13 cellular contexts compared by ENCODE assay signal in the genomic region with DNA sequence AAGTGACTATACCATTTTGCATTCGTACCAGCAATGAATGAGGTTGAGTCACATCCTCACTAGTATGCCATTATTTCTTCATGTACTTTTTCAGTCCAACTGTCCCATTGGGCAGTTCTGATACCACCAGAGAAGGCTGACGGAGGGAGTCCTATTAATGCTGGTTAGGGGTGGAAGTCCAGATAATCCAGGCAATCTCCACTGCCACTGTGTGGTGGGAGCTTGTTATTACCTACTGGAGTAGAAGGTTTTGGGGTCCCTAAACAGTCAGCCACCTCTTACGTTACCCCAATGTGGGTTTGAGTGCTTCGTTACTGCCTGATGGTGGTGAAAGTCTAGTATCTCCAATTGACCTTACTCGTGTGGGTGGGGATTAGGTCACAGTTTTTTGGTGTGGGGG.
DNase-seq lines count a peak whose midpoint lies in the region; ATAC-seq and TF ChIP-seq lines count a peak whose summit lies in the region.
"Had no signal": no experiment of that assay in that cellular context is flagged by ENCODE, and none has a peak within 500 bp of the region (broad histone marks: within the 10 kb centered on the region; RNA-seq: fewer than 3 reads in every experiment).

No MANE protein-coding gene starts in this region.

- H4K8ac ChIP-seq in mesendoderm (ENCODE audit: low read depth, low read length): no peak overlapping the region

- no peak overlapping the region for H3K4me3 Mint-ChIP-seq in Calu3 (ENCODE audit: low read depth, unreplicated experiment)
- H3K4me3 Mint-ChIP-seq: stimulated activated naive B cell treated with anti-CD40 and anti-IgM and Interleukin-4, amounts not matched to agents 10 μg/mL and 1 μg/mL and 100 μg/mL, for 72 hours had no signal

- no peak overlapping the region for H2BK15ac ChIP-seq in mesendoderm (replicated peaks; ENCODE audit: low read depth)

- no peak overlapping the region for H3K27ac Mint-ChIP-seq in Calu3 (ENCODE audit: unreplicated experiment)
- H3K27ac Mint-ChIP-seq: stimulated activated naive B cell treated with anti-CD40 and anti-IgM and Interleukin-4, amounts not matched to agents 10 μg/mL and 1 μg/mL and 100 μg/mL, for 72 hours had no signal

- peaks cover 27% of the 10 kb centered on the region for H3K27me3 Mint-ChIP-seq in Calu3 (ENCODE audit: unreplicated experiment)

- H3K4me1 ChIP-seq in mesendoderm (ENCODE audit: control insufficient read depth, low read depth, low read length): no peaks in the 10 kb centered on the region

- no peak overlapping the region for H2BK5ac ChIP-seq in mesendoderm (ENCODE audit: low read length)

- no TSS peak for BruUV-seq in Calu3 (replicated peaks; lab: Mats Ljungman, UMichigan)

- ATAC-seq in GM18867 (IDR thresholded peaks at IDR 0.05; ENCODE audit: unreplicated experiment) (no peak), HG02840 (IDR thresholded peaks at IDR 0.05; ENCODE audit: low FRiP score, unreplicated experiment) (no peak)
- ATAC-seq: left lobe of liver; stimulated activated naive B cell treated with anti-CD40 and anti-IgM and Interleukin-4, amounts not matched to agents 10 μg/mL and 1 μg/mL and 100 μg/mL, for 72 hours had no signal

- H4K5ac ChIP-seq in mesendoderm (ENCODE audit: low read length): no peak overlapping the region

- TF ChIP-seq CTCF in Calu3 (IDR thresholded peaks at IDR 0.05; ENCODE audit: unreplicated experiment): no peak
- TF ChIP-seq CTCF in WERI-Rb-1 (IDR thresholded peaks at IDR 0.05; ENCODE audit: low read depth, low read length): peak; percentile 68

- no peaks in the 10 kb centered on the region for H3K4me1 Mint-ChIP-seq in Calu3 (ENCODE audit: low read depth, unreplicated experiment)
- H3K4me1 Mint-ChIP-seq: stimulated activated naive B cell treated with anti-CD40 and anti-IgM and Interleukin-4, amounts not matched to agents 10 μg/mL and 1 μg/mL and 100 μg/mL, for 72 hours had no signal

- H3K36me3 ChIP-seq in H7 (replicated peaks; ENCODE audit: control insufficient read depth, insufficient read depth, low read length) (no peaks in the 10 kb centered on the region), WERI-Rb-1 (no peaks in the 10 kb centered on the region), mesendoderm (ENCODE audit: control insufficient read depth, insufficient read depth, low read length) (no peaks in the 10 kb centered on the region)

- peak overlapping the region; percentile 25 for H3K56ac ChIP-seq in mesendoderm (ENCODE audit: low read length)

- H3K79me1 ChIP-seq in mesendoderm (ENCODE audit: low read length): no peaks in the 10 kb centered on the region

- no peak overlapping the region for H3K4ac ChIP-seq in mesendoderm (ENCODE audit: low read depth, low read length)

- no peaks in the 10 kb centered on the region for H3K9me3 Mint-ChIP-seq in Calu3 (ENCODE audit: low read depth, unreplicated experiment)

- no peak overlapping the region for H3K4me2 ChIP-seq in mesendoderm (ENCODE audit: low read length)

- WGBS in mesendoderm (ENCODE audit: extremely low coverage, insufficient coverage, low lambda C conversion rate): no CpG with 5 or more reads among the region's 5 CpGs

- no peak overlapping the region for H3K9ac ChIP-seq in mesendoderm (ENCODE audit: low read length)

- no peaks in the 10 kb centered on the region for H3K79me2 ChIP-seq in mesendoderm (ENCODE audit: control insufficient read depth, insufficient read depth, low read length)

- H3K23ac ChIP-seq in mesendoderm (ENCODE audit: low read length): no peak overlapping the region

- intact Hi-C loops in Calu3 (cut with micrococcal nuclease; ENCODE audit: unreplicated experiment): loop anchor here (2.0 to 10.0 kb wide), 2 partner anchors 211 to 269 kb away; a partner anchor contains a TSS

- H3K4me3 ChIP-seq in H7 (ENCODE audit: insufficient read depth, low read depth, low read length) (no peak overlapping the region), WERI-Rb-1 (ENCODE audit: low read depth, low read length) (no peak overlapping the region), mesendoderm (ENCODE audit: low read length) (no peak overlapping the region)
- H3K4me3 ChIP-seq: coronary artery had no signal

- no peak overlapping the region for H3K18ac ChIP-seq in mesendoderm (ENCODE audit: low read length)

- H3K27ac ChIP-seq in WERI-Rb-1 (no peak overlapping the region), mesendoderm (ENCODE audit: low read depth, low read length) (no peak overlapping the region)
- H3K27ac ChIP-seq: coronary artery had no signal

- H3K9me3 ChIP-seq in WERI-Rb-1 (ENCODE audit: severe bottlenecking): no peaks in the 10 kb centered on the region

- DNase-seq in Calu3: peak; percentile 2
- peak; percentile 22 for DNase-seq in H7
- DNase-seq in WERI-Rb-1: peak; percentile 46
- DNase-seq in mesendoderm: peak; percentile 52
- no peak for DNase-seq in superior temporal gyrus (ENCODE audit: extremely low spot score)
- no peak for DNase-seq in NCI-H1694 treated with DMSO at 0.1 percent for 48 hours (lab: John Stamatoyannopoulos, UW)
- DNase-seq: activated naive CD4-positive, alpha-beta T cell treated with anti-CD3 and anti-CD28 coated beads, Interleukin-2, amount 50 U/mL, for 16 hours; COR-L47; stimulated activated naive B cell treated with anti-CD40 and anti-IgM and Interleukin-4, amounts not matched to agents 10 μg/mL and 1 μg/mL and 100 μg/mL, for 72 hours had no signal

- no peak overlapping the region for H2BK120ac ChIP-seq in mesendoderm (ENCODE audit: low read depth, low read length)

- no peak overlapping the region for H2AK5ac ChIP-seq in mesendoderm (ENCODE audit: low read length)

- H3K27me3 ChIP-seq in H7 (ENCODE audit: control insufficient read depth, insufficient read depth, low read length): no peaks in the 10 kb centered on the region
- no peaks in the 10 kb centered on the region for H3K27me3 ChIP-seq in WERI-Rb-1 (ENCODE audit: insufficient read depth, low read depth, severe bottlenecking)
- no peaks in the 10 kb centered on the region for H3K27me3 ChIP-seq in mesendoderm (ENCODE audit: insufficient read depth, low read length, poor library complexity)

- no peaks in the 10 kb centered on the region for H3K36me3 Mint-ChIP-seq in Calu3 (ENCODE audit: insufficient read depth, unreplicated experiment)
- H3K36me3 Mint-ChIP-seq: stimulated activated naive B cell treated with anti-CD40 and anti-IgM and Interleukin-4, amounts not matched to agents 10 μg/mL and 1 μg/mL and 100 μg/mL, for 72 hours had no signal

- CTCF ChIA-PET in Calu3 (lab: Charles Lee): interaction anchor here (0.7 to 1.3 kb wide), 2 partner anchors 237 to 269 kb away, joined by 3 to 5 read pairs; no protein-coding TSS in a partner anchor

Comparison
In these comparisons a context has a peak if more than half of its experiments do, and no peak if none do; other contexts are left out.
1. DNase-seq: peak in Calu3 (single experiment), H7 (single experiment), WERI-Rb-1 (single experiment) and mesendoderm (single experiment); none in superior temporal gyrus (single experiment) and NCI-H1694 treated with DMSO at 0.1 percent for 48 hours (single experiment).